ENCODE assay signal across 8 cellular contexts in the genomic region with DNA sequence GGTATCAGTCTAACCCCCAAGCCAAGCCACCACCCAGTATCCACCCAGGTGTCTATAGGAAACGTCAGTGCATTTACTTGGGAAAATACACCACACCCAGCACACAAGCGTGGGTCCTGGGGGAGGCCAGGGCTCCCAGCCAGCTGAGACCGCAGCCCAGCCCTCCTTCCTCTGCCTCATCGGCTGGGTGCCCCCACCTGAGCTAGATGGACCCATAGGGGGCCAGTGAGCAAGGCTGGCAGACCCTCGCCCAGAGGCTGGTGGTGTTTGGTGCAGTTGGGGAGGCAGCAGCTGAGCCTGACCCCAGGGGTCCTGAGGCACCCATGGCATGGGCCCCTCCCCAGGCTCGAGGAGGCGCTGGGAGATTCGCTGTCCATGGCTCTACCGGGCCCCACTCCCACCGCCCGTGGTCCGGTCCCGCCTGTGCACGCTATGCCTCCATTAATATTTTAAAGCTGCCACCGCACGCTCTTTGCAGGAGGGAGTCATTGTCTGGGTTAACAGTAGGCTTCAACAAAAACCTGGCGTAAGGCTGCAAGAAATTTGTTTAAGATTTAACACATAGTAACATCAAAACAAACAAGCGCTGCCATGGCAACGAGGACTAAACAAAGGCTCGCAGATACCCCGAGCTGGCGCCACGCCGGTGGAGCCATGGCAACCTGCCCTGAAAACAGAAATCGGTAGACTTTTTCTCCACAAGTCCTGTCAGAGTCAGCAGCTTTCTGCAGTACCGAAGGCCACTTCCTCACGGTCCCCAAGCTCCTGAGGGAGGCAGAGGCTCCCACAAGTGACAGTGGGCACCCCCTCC. TPM values are rescaled to one million over a fixed set of nuclear protein-coding genes. Genes with fewer than 3 reads are reported as not detected.
DNase-seq lines count a peak whose midpoint lies in the region; ATAC-seq and TF ChIP-seq lines count a peak whose summit lies in the region.

No MANE protein-coding gene starts in this region.

- ATAC-seq in HG02852 (IDR thresholded peaks at IDR 0.05; ENCODE audit: unreplicated experiment): no peak
- no peak for ATAC-seq in GM18498 (IDR thresholded peaks at IDR 0.05; ENCODE audit: unreplicated experiment)

- H3K27me3 ChIP-seq in breast epithelium (peaks cover 0 to 7% of the 10 kb centered on the region in 2 donors), skeletal muscle satellite cell (ENCODE audit: control insufficient read depth, insufficient read depth, low read length) (peaks cover 32% of the 10 kb centered on the region)

- peak overlapping the region; percentile 21 for H3K9ac ChIP-seq in skeletal muscle satellite cell (ENCODE audit: low read depth, low read length)

- peaks cover 18 to 23% of the 10 kb centered on the region in 2 donors for H3K4me1 ChIP-seq in breast epithelium
- H3K4me1 ChIP-seq in skeletal muscle satellite cell (ENCODE audit: control insufficient read depth, insufficient read depth, low read length): peaks cover 17% of the 10 kb centered on the region

- TF ChIP-seq CTCF in breast epithelium (IDR thresholded peaks at IDR 0.05): no peak

- H3K9me3 ChIP-seq in breast epithelium: no peaks in the 10 kb centered on the region
- H3K9me3 ChIP-seq in skeletal muscle satellite cell (replicated peaks; ENCODE audit: low read length): no peaks in the 10 kb centered on the region

- no peak overlapping the region for H3K27ac ChIP-seq in breast epithelium

- no peak for TF ChIP-seq POLR2A in breast epithelium (IDR thresholded peaks at IDR 0.05)

- no peaks in the 10 kb centered on the region for H3K36me3 ChIP-seq in breast epithelium
- H3K36me3 ChIP-seq in skeletal muscle satellite cell (ENCODE audit: insufficient read depth, low read length): peaks cover 4% of the 10 kb centered on the region

- H3K4me3 ChIP-seq in breast epithelium: peak overlapping the region in 2 of 3 donors; percentile 23 to 34
- H3K4me3 ChIP-seq in skeletal muscle satellite cell (ENCODE audit: low read length): no peak overlapping the region

- DNase-seq in DMS79 treated with DMSO at 0.1 percent for 48 hours (lab: John Stamatoyannopoulos, UW): peak; percentile 67
- DNase-seq in NCI-H1417 treated with DMSO at 0.1 percent for 48 hours (lab: John Stamatoyannopoulos, UW): peak; percentile 83
- DNase-seq in T-helper 9 cell: peak; percentile 91
- DNase-seq in breast epithelium (ENCODE audit: low spot score in 2 of 2): peak; percentile 57 to 95
- peak; percentile 40 for DNase-seq in iPS DF 19.7 (ENCODE audit: low read depth, low spot score)

- intact Hi-C loops in breast epithelium (cut with DNase I; ENCODE audit: low total_unique reads): loop anchor here (5.0 kb wide), 1 partner anchor 695 kb away; no protein-coding TSS in a partner anchor

- H3K4me2 ChIP-seq in skeletal muscle satellite cell (ENCODE audit: low read length): peak overlapping the region; percentile 35

RNA-seq across cellular contexts. Expression of a gene that starts 20.6 kb away (rescaled TPM):
- total RNA-seq in breast epithelium: 1 to 10 TPM; 2.9 to 4.3 (median 3.4) TPM
- total RNA-seq in skeletal muscle satellite cell (2012; rRNA removed): under 0.01 and 0.25 TPM in 2 replicates

Comparison
In these comparisons a context has a peak if more than half of its experiments do, and no peak if none do; other contexts are left out.
1. DNase-seq: peak in every context shown above with its lines; median percentile 91 in T-helper 9 cell; 83 in NCI-H1417 treated with DMSO at 0.1 percent for 48 hours; 76 in breast epithelium; 67 in DMS79 treated with DMSO at 0.1 percent for 48 hours; 40 in iPS DF 19.7.